ENCODE assay signal across 12 cellular contexts in genomic region chr17:8224891-8225812, GRCh38. TPM values are rescaled to one million over a fixed set of nuclear protein-coding genes. Genes with fewer than 3 reads are reported as not detected.
DNase-seq lines count a peak whose midpoint lies in the region; ATAC-seq lines count a peak whose summit lies in the region.
"Had no signal": no experiment of that assay in that cellular context is flagged by ENCODE, and none has a peak within 500 bp of the region (broad histone marks: within the 10 kb centered on the region; RNA-seq: fewer than 3 reads in every experiment).

No MANE protein-coding gene starts in this region.

- no peak overlapping the region for H2AFZ ChIP-seq in mesenchymal stem cell (ENCODE audit: low read depth, low read length)

- intact Hi-C loops in sciatic nerve (cut with DNase I), result no loop called here

- H3K27me3 ChIP-seq in mesenchymal stem cell (ENCODE audit: control insufficient read depth in 1 of 2, insufficient read depth in 1 of 2, low read length in 2 of 2), result no peaks in the 10 kb centered on the region
- H3K27me3 ChIP-seq: esophagus squamous epithelium had no signal

- no peak overlapping the region for H3K27ac ChIP-seq in mesenchymal stem cell (ENCODE audit: low read length, poor library complexity, severe bottlenecking)

- peak overlapping the region in 1 of 2 experiments; percentile 48 for H3K4ac ChIP-seq in mesenchymal stem cell (ENCODE audit: low read depth in 1 of 2, low read length in 2 of 2)

- peak overlapping the region; percentile 25 to 88 for H3K4me3 Mint-ChIP-seq in stimulated activated naive CD8-positive, alpha-beta T cell treated with anti-CD3 and anti-CD28 coated beads, Interleukin-15, amount 100 ng/mL, for 72 hours
- H3K4me3 Mint-ChIP-seq in activated naive CD8-positive, alpha-beta T cell, result peak overlapping the region; percentile 17

- no peaks in the 10 kb centered on the region for H3K27me3 Mint-ChIP-seq in stimulated activated naive CD8-positive, alpha-beta T cell treated with anti-CD3 and anti-CD28 coated beads, Interleukin-15, amount 100 ng/mL, for 72 hours
- H3K27me3 Mint-ChIP-seq in activated naive CD8-positive, alpha-beta T cell, result no peaks in the 10 kb centered on the region

- H2BK5ac ChIP-seq in mesenchymal stem cell (ENCODE audit: low read depth, low read length, poor library complexity, severe bottlenecking), result no peak overlapping the region

- H2BK15ac ChIP-seq in mesenchymal stem cell (ENCODE audit: low read depth, poor library complexity, severe bottlenecking), result no peak overlapping the region

- H3K14ac ChIP-seq in mesenchymal stem cell (ENCODE audit: low read length in 2 of 2), result no peak overlapping the region

- DNase-seq in stimulated activated naive CD8-positive, alpha-beta T cell treated with anti-CD3 and anti-CD28 coated beads, Interleukin-15, amount 100 ng/mL, for 72 hours, result no peak
- DNase-seq in stimulated activated naive CD8-positive, alpha-beta T cell treated with anti-CD3 and anti-CD28 coated beads, Interleukin-15, Interleukin-2, amounts not matched to agents 100 U/mL and 50 U/mL, for 24 hours, result no peak
- DNase-seq in mesenchymal stem cell, result no peak
- no peak for DNase-seq in AML-193 (lab: John Stamatoyannopoulos, UW)
- no peak for DNase-seq in sciatic nerve (ENCODE audit: low spot score)
- DNase-seq: cerebellar nuclear complex, esophagus squamous epithelium, SIG-M5 had no signal

- H3K27ac Mint-ChIP-seq in stimulated activated naive CD8-positive, alpha-beta T cell treated with anti-CD3 and anti-CD28 coated beads, Interleukin-15, amount 100 ng/mL, for 72 hours, result peak overlapping the region in 1 of 2 donors; percentile 51
- peak overlapping the region; percentile 25 for H3K27ac Mint-ChIP-seq in activated naive CD8-positive, alpha-beta T cell

- H4K8ac ChIP-seq in mesenchymal stem cell (ENCODE audit: low read length), result no peak overlapping the region

- peak overlapping the region; percentile 17 for H3K4me2 ChIP-seq in mesenchymal stem cell (ENCODE audit: low read length, poor library complexity, severe bottlenecking)
- H3K4me2 ChIP-seq: KMS-11 had no signal

- no peak overlapping the region for H3K23ac ChIP-seq in mesenchymal stem cell (ENCODE audit: low read length in 2 of 2)

- no peak overlapping the region for H2BK120ac ChIP-seq in mesenchymal stem cell (ENCODE audit: low read depth, low read length)

- H3K18ac ChIP-seq in mesenchymal stem cell (ENCODE audit: low read depth in 1 of 2, low read length in 2 of 2), result no peak overlapping the region

- no peaks in the 10 kb centered on the region for H3K9me3 ChIP-seq in mesenchymal stem cell (ENCODE audit: control insufficient read depth, low read length)
- H3K9me3 ChIP-seq: esophagus squamous epithelium had no signal

- peaks cover 8% of the 10 kb centered on the region for H3K36me3 Mint-ChIP-seq in activated naive CD8-positive, alpha-beta T cell

- no peak overlapping the region for H3K9ac ChIP-seq in mesenchymal stem cell (ENCODE audit: low read length)
- H3K9ac ChIP-seq: KMS-11 had no signal

- peaks cover 68% of the 10 kb centered on the region for H3K4me1 Mint-ChIP-seq in stimulated activated naive CD8-positive, alpha-beta T cell treated with anti-CD3 and anti-CD28 coated beads, Interleukin-15, amount 100 ng/mL, for 72 hours
- peaks cover 54% of the 10 kb centered on the region for H3K4me1 Mint-ChIP-seq in activated naive CD8-positive, alpha-beta T cell (ENCODE audit: low read depth)

- no peak overlapping the region for H2BK12ac ChIP-seq in mesenchymal stem cell (ENCODE audit: low read length in 2 of 2)

- peaks cover 13% of the 10 kb centered on the region for H3K4me1 ChIP-seq in mesenchymal stem cell (ENCODE audit: control insufficient read depth, insufficient read depth, low read depth, low read length)

- H3K4me3 ChIP-seq in mesenchymal stem cell (ENCODE audit: insufficient read depth in 1 of 2, low read depth in 1 of 2, low read length in 2 of 2), result no peak overlapping the region

- H3K36me3 ChIP-seq in mesenchymal stem cell (ENCODE audit: control insufficient read depth in 1 of 2, insufficient read depth in 2 of 2, low read depth in 1 of 2, low read length in 2 of 2), result peaks cover 27 to 29% of the 10 kb centered on the region in 2 experiments

- H4K91ac ChIP-seq in mesenchymal stem cell (ENCODE audit: low read length), result no peak overlapping the region

- H3K9me3 Mint-ChIP-seq in stimulated activated naive CD8-positive, alpha-beta T cell treated with anti-CD3 and anti-CD28 coated beads, Interleukin-15, amount 100 ng/mL, for 72 hours, result no peaks in the 10 kb centered on the region
- H3K9me3 Mint-ChIP-seq in activated naive CD8-positive, alpha-beta T cell (ENCODE audit: low read depth), result no peaks in the 10 kb centered on the region

- no peak for ATAC-seq in stimulated activated naive CD8-positive, alpha-beta T cell treated with anti-CD3 and anti-CD28 coated beads, Interleukin-15, amount 100 ng/mL, for 72 hours
- no peak for ATAC-seq in stimulated activated naive CD8-positive, alpha-beta T cell treated with anti-CD3 and anti-CD28 coated beads, Interleukin-15, Interleukin-2, amounts not matched to agents 100 U/mL and 50 U/mL, for 24 hours
- ATAC-seq in HG03378 (IDR thresholded peaks at IDR 0.05; ENCODE audit: unreplicated experiment) (no peak), sciatic nerve (no peak), GM21390 (IDR thresholded peaks at IDR 0.05; ENCODE audit: unreplicated experiment) (no peak)

- no peaks in the 10 kb centered on the region for H3K79me1 ChIP-seq in mesenchymal stem cell (replicated peaks; ENCODE audit: low read length, poor library complexity, severe bottlenecking)

- no peak overlapping the region for H2AK5ac ChIP-seq in mesenchymal stem cell (ENCODE audit: low read length, severe bottlenecking)

- 97% methylated on average over 24 of the region's 26 CpGs for WGBS in mesenchymal stem cell

RNA-seq across cellular contexts. Expression of gene AURKB, which starts 14.8 kb away (rescaled TPM):
- polyA plus RNA-seq in mesenchymal stem cell (2013, experiment 1 of 2), result 11.5 TPM
- polyA plus RNA-seq in mesenchymal stem cell (2013, experiment 2 of 2), result 11.0 TPM
- 48.5 TPM for total RNA-seq in sciatic nerve

RNA-seq across cellular contexts. Expression of gene CTC1, which starts 22.7 kb away (rescaled TPM):
- polyA plus RNA-seq in mesenchymal stem cell (2013, experiment 1 of 2), result 6.3 TPM
- 5.4 TPM for polyA plus RNA-seq in mesenchymal stem cell (2013, experiment 2 of 2)
- 54.5 TPM for total RNA-seq in sciatic nerve

RNA-seq across cellular contexts. Expression of gene PFAS, which starts 23.9 kb away (rescaled TPM):
- 7.3 TPM for polyA plus RNA-seq in mesenchymal stem cell (2013, experiment 1 of 2)
- 6.8 TPM for polyA plus RNA-seq in mesenchymal stem cell (2013, experiment 2 of 2)
- 27.5 TPM for total RNA-seq in sciatic nerve

RNA-seq across cellular contexts. Expression of gene BORCS6, which starts 35.2 kb away (rescaled TPM):
- polyA plus RNA-seq in mesenchymal stem cell (2013, experiment 1 of 2), result 5.7 TPM
- polyA plus RNA-seq in mesenchymal stem cell (2013, experiment 2 of 2), result 5.5 TPM
- 14.4 TPM for total RNA-seq in sciatic nerve

RNA-seq across cellular contexts. Expression of gene TMEM107, which starts 49.0 kb away (rescaled TPM):
- 9.0 TPM for polyA plus RNA-seq in mesenchymal stem cell (2013, experiment 1 of 2)
- polyA plus RNA-seq in mesenchymal stem cell (2013, experiment 2 of 2), result 9.7 TPM
- 23.0 TPM for total RNA-seq in sciatic nerve
